15 cellular contexts compared by ENCODE assay signal in the genomic region with DNA sequence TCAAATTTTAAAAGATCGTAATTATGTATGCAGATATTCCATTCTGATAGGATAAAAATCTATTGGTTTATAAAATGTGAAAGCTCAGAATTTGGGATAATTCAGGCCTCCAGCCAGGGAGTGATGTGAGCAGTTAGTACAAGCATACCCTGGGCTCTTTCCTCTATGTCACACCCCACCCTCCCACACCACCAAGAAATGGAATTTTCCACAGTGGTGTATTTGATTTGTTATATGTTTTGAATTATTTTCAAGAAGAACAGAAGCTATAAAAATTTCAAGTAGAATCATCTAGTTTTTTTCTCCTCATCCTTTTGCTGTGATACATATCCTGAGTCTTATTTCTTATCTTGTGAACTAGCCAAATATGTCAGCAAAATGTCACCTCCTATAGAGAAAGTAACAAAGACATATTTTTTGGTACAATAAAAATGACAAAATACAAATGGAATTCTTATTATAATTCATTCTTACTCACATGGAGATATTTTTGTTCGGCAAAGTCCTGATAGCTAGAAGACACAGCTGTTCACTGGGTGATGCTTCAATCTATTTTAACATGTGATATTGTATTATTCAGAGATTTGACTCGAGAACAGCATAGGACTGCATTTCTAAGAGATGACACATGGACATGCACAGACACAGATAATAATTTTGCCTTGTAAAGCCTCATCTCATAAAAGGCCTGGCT.
DNase-seq lines count a peak whose midpoint lies in the region; ATAC-seq and TF ChIP-seq lines count a peak whose summit lies in the region.
"Had no signal": no experiment of that assay in that cellular context is flagged by ENCODE, and none has a peak within 500 bp of the region (broad histone marks: within the 10 kb centered on the region; RNA-seq: fewer than 3 reads in every experiment).

No MANE protein-coding gene starts in this region.

- H3K27me3 Mint-ChIP-seq in WTC11 (ENCODE audit: low read depth), result no peaks in the 10 kb centered on the region

- H3K4me1 ChIP-seq in GM23248 (ENCODE audit: insufficient read depth), result peaks cover 27% of the 10 kb centered on the region
- H3K4me1 ChIP-seq: adrenal gland, gastrocnemius medialis had no signal

- H3K4me3 Mint-ChIP-seq in WTC11, result no peak overlapping the region

- DNase-seq in GM23248 (peak; percentile 90), astrocyte of the cerebellum (ENCODE audit: low read depth) (peak; percentile 12), hepatic stellate cell (ENCODE audit: low spot score) (peak; percentile 60), WTC11 (ENCODE audit: low spot score) (no peak), HuH-7.5 (ENCODE audit: low spot score) (no peak)
- no peak for DNase-seq in activated effector memory CD4-positive, alpha-beta T cell treated with Interleukin-2 at 50 U/mL for 16 hours
- DNase-seq: activated T-cell treated with anti-CD3 and anti-CD28 coated beads, Interleukin-2, amount 50 U/mL, for 48 hours; adrenal gland; gastrocnemius medialis; islet precursor cell; NCI-H2107; Right ventricle myocardium superior; stimulated activated CD4-positive, alpha-beta T cell treated with anti-CD3 and anti-CD28 coated beads, Interleukin-2, amount 100 ng/mL, for 24 hours; upper lobe of right lung had no signal

- H3K4me3 ChIP-seq in GM23248 (peak overlapping the region; percentile 15; the same call in 1 of the 2 replicates), astrocyte of the cerebellum (ENCODE audit: low read depth, low read length) (no peak overlapping the region)
- H3K4me3 ChIP-seq: adrenal gland, gastrocnemius medialis, upper lobe of right lung had no signal

- ATAC-seq in WTC11, result no peak
- ATAC-seq: gastrocnemius medialis, upper lobe of right lung had no signal

- H3K36me3 Mint-ChIP-seq in WTC11, result peaks cover 13% of the 10 kb centered on the region

- H3K9ac ChIP-seq in GM23248, result no peak overlapping the region

- CTCF ChIA-PET in WTC11 (lab: Charles Lee), result no interaction called here

- H4K20me1 ChIP-seq in GM23248 (ENCODE audit: insufficient read depth), result no peaks in the 10 kb centered on the region

- no peak overlapping the region for H2AFZ ChIP-seq in GM23248

- no peaks in the 10 kb centered on the region for H3K9me2 ChIP-seq in GM23248 (ENCODE audit: insufficient read depth)

- no peak overlapping the region for H3K27ac Mint-ChIP-seq in WTC11

- in situ Hi-C loops in GM23248 (cut with MboI) (no loop called here), astrocyte of the cerebellum (cut with HindIII; ENCODE audit: low sequenced_read_pairs) (no loop called here)

- whole genome bisulfite sequencing in GM23248 (ENCODE audit: low coverage in 1 of 2, low lambda C conversion rate in 2 of 2, missing lambda C conversion rate in 2 of 2), 2 experiments, result 2% methylated on average over 3 of the region's 3 CpGs

- POLR2A ChIA-PET in WTC11 (lab: Charles Lee), result no interaction called here

- no peaks in the 10 kb centered on the region for H3K36me3 ChIP-seq in GM23248 (ENCODE audit: low read depth)
- H3K36me3 ChIP-seq: adrenal gland, gastrocnemius medialis, upper lobe of right lung had no signal

- peaks cover 30% of the 10 kb centered on the region for H3K9me3 Mint-ChIP-seq in WTC11

- H3K27me3 ChIP-seq in GM23248 (replicated peaks; ENCODE audit: insufficient read depth), result no peaks in the 10 kb centered on the region
- H3K27me3 ChIP-seq: adrenal gland, gastrocnemius medialis, upper lobe of right lung had no signal

- peak overlapping the region; percentile 34 for H3K27ac ChIP-seq in GM23248
- H3K27ac ChIP-seq in temporal lobe (ENCODE audit: low read depth, low read length), result peak overlapping the region; percentile 69
- H3K27ac ChIP-seq: adrenal gland, gastrocnemius medialis, upper lobe of right lung had no signal

- no peaks in the 10 kb centered on the region for H3K9me3 ChIP-seq in GM23248 (ENCODE audit: low read depth)
- H3K9me3 ChIP-seq: adrenal gland, gastrocnemius medialis, upper lobe of right lung had no signal

- peak overlapping the region; percentile 13 for H3K4me2 ChIP-seq in GM23248 (ENCODE audit: unreplicated experiment)

- H3F3A ChIP-seq in GM23248 (ENCODE audit: insufficient read depth), result peaks cover 18% of the 10 kb centered on the region

- no peaks in the 10 kb centered on the region for H3K79me2 ChIP-seq in GM23248 (ENCODE audit: insufficient read depth)

- TF ChIP-seq CTCF in astrocyte of the cerebellum (IDR thresholded peaks at IDR 0.05; ENCODE audit: low read depth, low read length, missing control alignments), result no peak
- no peak for TF ChIP-seq CTCF in WTC11 (IDR thresholded peaks at IDR 0.05)

- H3K4me1 Mint-ChIP-seq in WTC11, result peaks cover 5% of the 10 kb centered on the region

TF ChIP-seq in WTC11, 78 proteins besides CTCF, POLR2A, EP300 and RAD21 (continues in another document):
- TF ChIP-seq, protein P1, sequence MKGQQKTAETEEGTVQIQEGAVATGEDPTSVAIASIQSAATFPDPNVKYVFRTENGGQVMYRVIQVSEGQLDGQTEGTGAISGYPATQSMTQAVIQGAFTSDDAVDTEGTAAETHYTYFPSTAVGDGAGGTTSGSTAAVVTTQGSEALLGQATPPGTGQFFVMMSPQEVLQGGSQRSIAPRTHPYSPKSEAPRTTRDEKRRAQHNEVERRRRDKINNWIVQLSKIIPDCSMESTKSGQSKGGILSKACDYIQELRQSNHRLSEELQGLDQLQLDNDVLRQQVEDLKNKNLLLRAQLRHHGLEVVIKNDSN (CRISPR knock-in tag; IDR thresholded peaks at IDR 0.05), result no peak
- no peak for TF ChIP-seq MXD4 (CRISPR knock-in tag; IDR thresholded peaks at IDR 0.05; ENCODE audit: borderline replicate concordance)
- no peak for TF ChIP-seq ZNF671 (CRISPR knock-in tag; IDR thresholded peaks at IDR 0.05)
- TF ChIP-seq HMGA2 (CRISPR knock-in tag; IDR thresholded peaks at IDR 0.05), result no peak
- no peak for TF ChIP-seq MYBL2 (CRISPR knock-in tag; IDR thresholded peaks at IDR 0.05)
- no peak for TF ChIP-seq FOXK1 (CRISPR knock-in tag; IDR thresholded peaks at IDR 0.05)
- no peak for TF ChIP-seq NFYB (CRISPR knock-in tag; conservative IDR thresholded peaks at IDR 0.05; ENCODE audit: low read depth)
- TF ChIP-seq, protein P2, sequence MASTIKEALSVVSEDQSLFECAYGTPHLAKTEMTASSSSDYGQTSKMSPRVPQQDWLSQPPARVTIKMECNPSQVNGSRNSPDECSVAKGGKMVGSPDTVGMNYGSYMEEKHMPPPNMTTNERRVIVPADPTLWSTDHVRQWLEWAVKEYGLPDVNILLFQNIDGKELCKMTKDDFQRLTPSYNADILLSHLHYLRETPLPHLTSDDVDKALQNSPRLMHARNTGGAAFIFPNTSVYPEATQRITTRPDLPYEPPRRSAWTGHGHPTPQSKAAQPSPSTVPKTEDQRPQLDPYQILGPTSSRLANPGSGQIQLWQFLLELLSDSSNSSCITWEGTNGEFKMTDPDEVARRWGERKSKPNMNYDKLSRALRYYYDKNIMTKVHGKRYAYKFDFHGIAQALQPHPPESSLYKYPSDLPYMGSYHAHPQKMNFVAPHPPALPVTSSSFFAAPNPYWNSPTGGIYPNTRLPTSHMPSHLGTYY (CRISPR knock-in tag; IDR thresholded peaks at IDR 0.05), result no peak
- TF ChIP-seq, protein P3, sequence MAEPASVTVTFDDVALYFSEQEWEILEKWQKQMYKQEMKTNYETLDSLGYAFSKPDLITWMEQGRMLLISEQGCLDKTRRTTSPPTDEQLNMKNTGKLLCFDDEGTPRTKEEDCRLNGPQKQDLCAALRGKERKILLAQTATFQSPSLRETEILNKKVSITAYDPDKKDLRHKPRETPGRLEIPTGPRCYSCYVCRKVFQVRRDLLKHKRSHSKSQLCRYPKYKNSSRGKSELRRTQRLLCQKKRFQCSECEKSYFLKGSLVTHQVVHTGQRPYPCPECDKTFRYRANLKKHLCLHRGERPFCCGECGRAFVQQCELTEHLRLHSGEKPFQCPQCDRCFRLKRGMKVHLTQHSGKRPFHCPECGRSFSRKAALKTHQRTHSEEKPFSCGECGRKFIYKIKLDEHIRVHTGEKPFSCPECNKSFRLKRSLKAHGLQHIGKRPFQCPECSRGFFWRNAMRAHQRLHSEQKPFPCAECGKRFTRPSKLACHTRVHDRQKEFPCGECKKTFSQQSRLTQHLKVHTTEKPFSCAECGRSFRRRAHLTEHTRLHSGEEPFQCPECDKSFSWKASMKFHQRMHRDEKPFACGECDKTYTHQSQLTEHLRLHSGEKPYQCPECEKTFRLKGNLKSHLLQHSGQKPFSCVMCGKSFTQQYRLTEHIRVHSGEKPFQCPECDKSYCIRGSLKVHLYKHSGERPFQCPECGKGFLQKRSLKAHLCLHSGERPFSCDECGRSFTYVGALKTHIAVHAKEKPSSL (CRISPR knock-in tag; conservative IDR thresholded peaks at IDR 0.05), result no peak
- TF ChIP-seq EMX1 (CRISPR knock-in tag; IDR thresholded peaks at IDR 0.05), result no peak
- TF ChIP-seq SMAD3 (CRISPR knock-in tag; IDR thresholded peaks at IDR 0.05; ENCODE audit: borderline replicate concordance), result no peak
- TF ChIP-seq, protein P4, sequence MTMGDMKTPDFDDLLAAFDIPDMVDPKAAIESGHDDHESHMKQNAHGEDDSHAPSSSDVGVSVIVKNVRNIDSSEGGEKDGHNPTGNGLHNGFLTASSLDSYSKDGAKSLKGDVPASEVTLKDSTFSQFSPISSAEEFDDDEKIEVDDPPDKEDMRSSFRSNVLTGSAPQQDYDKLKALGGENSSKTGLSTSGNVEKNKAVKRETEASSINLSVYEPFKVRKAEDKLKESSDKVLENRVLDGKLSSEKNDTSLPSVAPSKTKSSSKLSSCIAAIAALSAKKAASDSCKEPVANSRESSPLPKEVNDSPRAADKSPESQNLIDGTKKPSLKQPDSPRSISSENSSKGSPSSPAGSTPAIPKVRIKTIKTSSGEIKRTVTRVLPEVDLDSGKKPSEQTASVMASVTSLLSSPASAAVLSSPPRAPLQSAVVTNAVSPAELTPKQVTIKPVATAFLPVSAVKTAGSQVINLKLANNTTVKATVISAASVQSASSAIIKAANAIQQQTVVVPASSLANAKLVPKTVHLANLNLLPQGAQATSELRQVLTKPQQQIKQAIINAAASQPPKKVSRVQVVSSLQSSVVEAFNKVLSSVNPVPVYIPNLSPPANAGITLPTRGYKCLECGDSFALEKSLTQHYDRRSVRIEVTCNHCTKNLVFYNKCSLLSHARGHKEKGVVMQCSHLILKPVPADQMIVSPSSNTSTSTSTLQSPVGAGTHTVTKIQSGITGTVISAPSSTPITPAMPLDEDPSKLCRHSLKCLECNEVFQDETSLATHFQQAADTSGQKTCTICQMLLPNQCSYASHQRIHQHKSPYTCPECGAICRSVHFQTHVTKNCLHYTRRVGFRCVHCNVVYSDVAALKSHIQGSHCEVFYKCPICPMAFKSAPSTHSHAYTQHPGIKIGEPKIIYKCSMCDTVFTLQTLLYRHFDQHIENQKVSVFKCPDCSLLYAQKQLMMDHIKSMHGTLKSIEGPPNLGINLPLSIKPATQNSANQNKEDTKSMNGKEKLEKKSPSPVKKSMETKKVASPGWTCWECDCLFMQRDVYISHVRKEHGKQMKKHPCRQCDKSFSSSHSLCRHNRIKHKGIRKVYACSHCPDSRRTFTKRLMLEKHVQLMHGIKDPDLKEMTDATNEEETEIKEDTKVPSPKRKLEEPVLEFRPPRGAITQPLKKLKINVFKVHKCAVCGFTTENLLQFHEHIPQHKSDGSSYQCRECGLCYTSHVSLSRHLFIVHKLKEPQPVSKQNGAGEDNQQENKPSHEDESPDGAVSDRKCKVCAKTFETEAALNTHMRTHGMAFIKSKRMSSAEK (CRISPR knock-in tag; IDR thresholded peaks at IDR 0.05; ENCODE audit: borderline replicate concordance), result no peak

Comparison
In these comparisons a context has a peak if more than half of its experiments do, and no peak if none do; other contexts are left out.
1. DNase-seq: peak in GM23248 (single experiment), astrocyte of the cerebellum (single experiment) and hepatic stellate cell (single experiment); none in WTC11 (single experiment), activated effector memory CD4-positive, alpha-beta T cell treated with Interleukin-2 at 50 U/mL for 16 hours (single experiment) and HuH-7.5 (single experiment).